ENCODE assay signal across 8 cellular contexts in the genomic region with DNA sequence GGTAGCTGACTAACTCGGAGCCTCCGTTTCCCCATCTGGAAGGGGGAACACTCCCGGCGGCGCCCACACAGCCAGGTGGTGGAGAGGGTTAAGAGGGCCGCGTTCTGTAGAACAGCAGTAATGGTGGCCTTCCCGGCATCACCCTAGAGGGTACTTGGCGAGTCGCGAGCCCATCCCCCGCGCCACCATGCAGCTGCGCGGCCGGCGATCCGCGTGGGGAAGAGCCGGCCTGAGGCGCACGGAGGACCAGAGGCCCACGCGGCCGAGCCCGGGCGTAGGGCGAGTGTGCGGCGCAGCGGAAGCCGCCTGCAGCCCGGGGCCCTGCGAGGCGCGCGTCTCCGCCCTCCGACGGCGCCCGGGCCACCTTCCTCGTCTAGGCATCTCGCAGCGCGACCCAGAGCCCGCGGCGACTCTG. TPM values are rescaled to one million over a fixed set of nuclear protein-coding genes. Genes with fewer than 3 reads are reported as not detected.
DNase-seq lines count a peak whose midpoint lies in the region; ATAC-seq and TF ChIP-seq lines count a peak whose summit lies in the region.

No MANE protein-coding gene starts in this region.

- 0 out of 2 replicates have a peak, but pooled peaks cover 9% of the 10 kb centered on the region for H3K27me3 ChIP-seq in iPS-20b (ENCODE audit: insufficient read depth, low read length)

- CTCF ChIA-PET in RWPE1 (lab: Yijun Ruan, JAX), result no interaction called here

- POLR2A ChIA-PET in RWPE1 (lab: Yijun Ruan, JAX; ENCODE audit: low non-redundant PET), result no interaction called here

- TF ChIP-seq CTCF in RWPE1 (conservative IDR thresholded peaks at IDR 0.05; ENCODE audit: low read depth), result no peak
- no peak for TF ChIP-seq CTCF in astrocyte of the cerebellum (IDR thresholded peaks at IDR 0.05; ENCODE audit: low read depth, low read length, missing control alignments)

- H3K27ac ChIP-seq in RWPE1 (peak overlapping the region; percentile 92), iPS-20b (ENCODE audit: low read length) (peak overlapping the region; percentile 88)

- H3K4me3 ChIP-seq in astrocyte of the cerebellum (ENCODE audit: low read depth, low read length) (peak overlapping the region; percentile 66), iPS-20b (ENCODE audit: low read length) (peak overlapping the region; percentile 98)

- H3K4me1 ChIP-seq in iPS-20b (ENCODE audit: insufficient read depth, low read length), result peaks cover 40% of the 10 kb centered on the region

- peak overlapping the region; percentile 99 for H3K9ac ChIP-seq in iPS-20b (ENCODE audit: low read depth, low read length)

- H3K9me3 ChIP-seq in iPS-20b (ENCODE audit: insufficient read depth, low read depth, low read length), result no peaks in the 10 kb centered on the region

- in situ Hi-C loops in astrocyte of the cerebellum (cut with HindIII; ENCODE audit: low sequenced_read_pairs), result no loop called here

- DNase-seq in NCI-H1105 treated with DMSO at 0.1 percent for 48 hours (lab: John Stamatoyannopoulos, UW) (peak; percentile 49), NCI-H1105 (lab: John Stamatoyannopoulos, UW) (no peak), RWPE1 (ENCODE audit: low spot score) (no peak), astrocyte of the cerebellum (ENCODE audit: low read depth) (no peak), mesenteric fat pad (ENCODE audit: low spot score) (no peak)
- DNase-seq in stimulated activated CD4-positive, alpha-beta T cell treated with anti-CD3 and anti-CD28 coated beads, Interleukin-15, amount 100 ng/mL, for 24 hours, result peak; percentile 58

- ATAC-seq in HG02840 (IDR thresholded peaks at IDR 0.05; ENCODE audit: low FRiP score, unreplicated experiment), result peak; percentile 44

- peaks cover 17% of the 10 kb centered on the region; the same call in 1 of the 2 replicates for H3K36me3 ChIP-seq in iPS-20b (ENCODE audit: insufficient read depth, low read depth, low read length)

RNA-seq across cellular contexts. Expression of gene TKT, which starts 0.5 kb away (rescaled TPM):
- total RNA-seq in mesenteric fat pad, result 416 TPM

Comparison
In these comparisons a context has a peak if more than half of its experiments do, and no peak if none do; other contexts are left out.
1. DNase-seq: peak in NCI-H1105 treated with DMSO at 0.1 percent for 48 hours (single experiment) and stimulated activated CD4-positive, alpha-beta T cell treated with anti-CD3 and anti-CD28 coated beads, Interleukin-15, amount 100 ng/mL, for 24 hours (single experiment); none in NCI-H1105 (single experiment), RWPE1 (single experiment), astrocyte of the cerebellum (single experiment) and mesenteric fat pad (single experiment).